ENCODE assay signal across 1 cellular context in the genomic region with DNA sequence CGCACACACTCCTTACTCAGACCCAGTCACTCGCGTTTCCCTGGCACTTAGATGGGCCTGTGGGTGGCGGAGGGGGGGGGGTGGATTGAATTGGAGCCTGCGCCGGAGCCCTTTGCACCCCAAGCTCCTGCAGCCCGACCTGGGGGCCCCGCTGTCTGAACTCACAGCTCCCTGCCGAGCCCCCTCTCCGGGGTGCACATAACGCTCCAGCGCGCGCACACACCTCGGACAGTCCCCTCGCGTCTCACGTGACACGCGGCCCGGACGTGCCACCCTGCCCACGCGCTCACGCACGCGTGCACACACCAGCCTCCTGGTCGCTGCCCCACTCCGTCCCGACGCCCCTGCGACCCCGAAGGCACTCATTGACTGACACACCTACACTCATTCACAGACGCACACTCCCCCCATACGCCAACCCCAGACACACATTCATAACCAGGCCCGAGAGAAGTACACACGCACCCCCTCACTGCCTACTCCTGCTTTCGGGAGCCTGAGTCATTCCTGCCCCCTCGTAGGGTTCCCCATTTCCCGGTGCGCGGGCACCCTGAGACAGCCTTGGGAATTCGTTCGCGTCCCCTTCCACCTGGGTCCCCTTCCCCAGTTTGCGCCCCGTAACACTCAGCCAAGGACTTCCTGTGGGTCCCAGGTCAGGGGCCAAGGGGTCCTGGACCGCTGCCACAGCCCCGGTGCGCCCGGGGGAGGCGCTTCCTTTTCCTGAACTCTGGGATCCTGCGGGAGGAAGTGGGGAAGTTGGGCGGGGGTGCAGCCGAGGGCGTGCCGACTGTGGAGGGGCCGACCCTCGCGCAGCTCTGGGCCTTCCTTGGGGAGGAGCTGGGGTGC.
A peak's percentile ranks its signal among the peaks of the same experiment; 100 is the strongest.
TF ChIP-seq lines count a peak whose summit lies in the region.

No MANE protein-coding gene starts in this region.

TF ChIP-seq in endothelial cell of umbilical vein, 7 proteins besides CTCF, POLR2A, EP300 and RAD21:
- TF ChIP-seq FOS (IDR thresholded peaks at IDR 0.05; ENCODE audit: borderline replicate concordance, insufficient read depth, low read length) (peak; percentile 57), POLR2AphosphoS5 (IDR thresholded peaks at IDR 0.05; ENCODE audit: insufficient read depth, low read depth, low read length) (no peak), MAX (IDR thresholded peaks at IDR 0.05; ENCODE audit: insufficient read depth, insufficient read length) (peak; percentile 74)
